ENCODE assay signal across 23 cellular contexts in the genomic region with DNA sequence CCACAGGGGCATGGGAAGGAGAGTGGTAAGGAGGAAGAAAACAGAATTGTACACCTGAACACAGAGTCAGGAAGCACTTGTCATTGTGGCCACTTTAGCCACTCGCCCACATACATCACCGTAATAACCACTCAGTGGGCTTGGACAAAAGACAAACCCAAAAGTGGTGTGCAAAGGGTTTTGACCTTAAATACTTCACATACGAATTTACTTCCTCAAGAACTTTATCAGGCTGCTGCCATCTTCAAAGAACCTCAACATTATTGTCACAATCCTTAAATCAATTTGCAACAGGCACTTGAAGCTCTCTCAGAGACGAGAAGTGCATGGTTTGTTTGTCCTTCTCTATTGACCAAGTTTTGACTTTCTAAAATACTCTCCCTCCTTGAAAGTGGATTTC.
"Had no signal": no experiment of that assay in that cellular context is flagged by ENCODE, and none has a peak within 500 bp of the region (broad histone marks: within the 10 kb centered on the region; RNA-seq: fewer than 3 reads in every experiment).

No MANE protein-coding gene starts in this region.

- H3K9me3 ChIP-seq: body of pancreas, pancreas had no signal

- H3K27ac ChIP-seq: body of pancreas, cardiac muscle cell, epithelial cell of prostate, heart left ventricle, pancreas, psoas muscle, tibial nerve had no signal

- H3K27me3 ChIP-seq: body of pancreas, cardiac muscle cell, heart left ventricle, pancreas, right atrium auricular region, tibial nerve had no signal

- DNase-seq: activated CD4-positive, alpha-beta T cell treated with anti-CD3 and anti-CD28 coated beads for 1 hour; activated CD4-positive, alpha-beta T cell treated with anti-CD3 and anti-CD28 coated beads, Interleukin-2, amount 50 U/mL, for 1 hour; activated CD8-positive, alpha-beta T cell treated with anti-CD3 and anti-CD28 coated beads, Interleukin-2, amount 10 ng/mL, durations not matched to agents 7 days and 5 days; activated gamma-delta T cell; anterior cingulate cortex; body of pancreas; cortex of kidney; endodermal cell; heart left ventricle; left cardiac atrium; mesendoderm; mucosa of descending colon; nephron progenitor cell; pancreas; psoas muscle; stimulated activated CD4-positive, alpha-beta T cell treated with anti-CD3 and anti-CD28 coated beads, Interleukin-12 subunit alpha, Interleukin-12 subunit beta, amount 100 ng/mL, for 4 hours; stimulated activated CD4-positive, alpha-beta T cell treated with anti-CD3 and anti-CD28 coated beads, Interleukin-4, amount 100 ng/mL, for 4 hours; stimulated activated naive CD8-positive, alpha-beta T cell treated with anti-CD3 and anti-CD28 coated beads, Interleukin-15, amount 100 ng/mL, for 72 hours; T1000 had no signal

- H3K36me3 ChIP-seq: cardiac muscle cell, heart left ventricle, pancreas, right atrium auricular region, tibial nerve had no signal

- ATAC-seq: activated CD8-positive, alpha-beta T cell treated with anti-CD3 and anti-CD28 coated beads, Interleukin-2, amount 10 ng/mL, durations not matched to agents 7 days and 5 days; body of pancreas; heart left ventricle; left cardiac atrium; mucosa of descending colon; pancreas; psoas muscle; stimulated activated naive CD8-positive, alpha-beta T cell treated with anti-CD3 and anti-CD28 coated beads, Interleukin-15, amount 100 ng/mL, for 72 hours had no signal

- H3K4me1 ChIP-seq: psoas muscle had no signal

- H3K4me3 ChIP-seq: body of pancreas, cardiac muscle cell, heart left ventricle, mucosa of descending colon, pancreas, psoas muscle, right atrium auricular region, tibial nerve had no signal
